8 cellular contexts compared by ENCODE assay signal in genomic region chr2:152134488-152135280, GRCh38. TPM values are rescaled to one million over a fixed set of nuclear protein-coding genes. Genes with fewer than 3 reads are reported as not detected.
DNase-seq lines count a peak whose midpoint lies in the region; ATAC-seq and TF ChIP-seq lines count a peak whose summit lies in the region.

No MANE protein-coding gene starts in this region.

- no peak for TF ChIP-seq EP300 in transverse colon (IDR thresholded peaks at IDR 0.05; ENCODE audit: low read depth)

- intact Hi-C loops in transverse colon (cut with DNase I; ENCODE audit: low total_unique reads) = no loop called here

- peak; percentile 33 for DNase-seq in NCI-H226
- peak; percentile 47 for DNase-seq in fibroblast of the aortic adventitia (ENCODE audit: low read depth)
- DNase-seq in transverse colon = no peak
- DNase-seq in endothelial cell (ENCODE audit: low spot score) = no peak
- no peak for DNase-seq in SJCRH30
- DNase-seq in NCI-H2107 (lab: John Stamatoyannopoulos, UW) = no peak

- ATAC-seq in GM18511 (IDR thresholded peaks at IDR 0.05; ENCODE audit: unreplicated experiment) = peak; percentile 85
- ATAC-seq in GM21737 (IDR thresholded peaks at IDR 0.05; ENCODE audit: unreplicated experiment) = peak; percentile 58

- H3K4me3 ChIP-seq in fibroblast of the aortic adventitia (ENCODE audit: low read depth, low read length) = no peak overlapping the region
- no peak overlapping the region for H3K4me3 ChIP-seq in transverse colon
- H3K4me3 ChIP-seq in SJCRH30 = no peak overlapping the region

- H3K36me3 ChIP-seq in transverse colon (peaks cover 0 to 8% (median 0%) of the 10 kb centered on the region in 4 donors), SJCRH30 (no peaks in the 10 kb centered on the region)

- TF ChIP-seq CTCF in fibroblast of the aortic adventitia (IDR thresholded peaks at IDR 0.05; ENCODE audit: insufficient read depth, low read length) = no peak
- no peak for TF ChIP-seq CTCF in transverse colon (IDR thresholded peaks at IDR 0.05)
- no peak for TF ChIP-seq CTCF in endothelial cell (IDR thresholded peaks at IDR 0.05; ENCODE audit: unreplicated experiment)

- in situ Hi-C loops in transverse colon (cut with MboI; ENCODE audit: low pct_ligation_motif_present in 1 of 4, low pct_unique_long_range_greater_than_20kb in 1 of 4, low sequenced_read_pairs in 3 of 4) = no loop called here

- H3K27me3 ChIP-seq in transverse colon (no peaks in the 10 kb centered on the region), SJCRH30 (no peaks in the 10 kb centered on the region)

- no peaks in the 10 kb centered on the region for H3K9me3 Mint-ChIP-seq in endothelial cell (ENCODE audit: unreplicated experiment)

- H3K27ac Mint-ChIP-seq in endothelial cell (ENCODE audit: unreplicated experiment) = no peak overlapping the region

- H3K36me3 Mint-ChIP-seq in endothelial cell (ENCODE audit: low read depth, unreplicated experiment) = no peaks in the 10 kb centered on the region

- peaks cover 8% of the 10 kb centered on the region for H3K4me1 Mint-ChIP-seq in endothelial cell (ENCODE audit: unreplicated experiment)

- H3K27me3 Mint-ChIP-seq in endothelial cell (ENCODE audit: unreplicated experiment) = no peaks in the 10 kb centered on the region

- WGBS in transverse colon (ENCODE audit: low coverage in 1 of 2), 2 donors = 73 to 75% methylated on average over 4 to 5 of the region's 5 CpGs

- no peak for TF ChIP-seq POLR2A in transverse colon (IDR thresholded peaks at IDR 0.05)

- no peaks in the 10 kb centered on the region for H3K9me3 ChIP-seq in transverse colon
- H3K9me3 ChIP-seq in SJCRH30 (replicated peaks) = no peaks in the 10 kb centered on the region

- H3K27ac ChIP-seq in transverse colon (no peak overlapping the region), SJCRH30 (no peak overlapping the region)

- H3K4me1 ChIP-seq in transverse colon (peaks cover 0 to 8% (median 0%) of the 10 kb centered on the region in 4 donors), SJCRH30 (no peaks in the 10 kb centered on the region)

- H3K4me3 Mint-ChIP-seq in endothelial cell (ENCODE audit: unreplicated experiment) = no peak overlapping the region

RNA-seq across cellular contexts. Expression of gene CACNB4, which starts 35.8 kb away (rescaled TPM):
- total RNA-seq in fibroblast of the aortic adventitia (ENCODE audit: low replicate concordance) = 4.8 and 7.5 TPM in 2 replicates
- total RNA-seq in transverse colon = 1 to 10 TPM in 2 of 4 donors, under 1 TPM in 2; 0.20 to 1.6 (median 0.90) TPM
- 1.5 TPM for total RNA-seq in endothelial cell (ENCODE audit: unreplicated experiment)
- total RNA-seq in SJCRH30 (2014; rRNA removed; shearing (Covaris generic)) = 1.8 and 2.2 TPM in 2 replicates

RNA-seq across cellular contexts. Expression of gene STAM2, which starts 40.9 kb away (rescaled TPM):
- total RNA-seq in fibroblast of the aortic adventitia (ENCODE audit: low replicate concordance) (62.0 and 67.7 TPM in 2 replicates), transverse colon (10 to 100 TPM; 17.1 to 57.2 (median 38.1) TPM), endothelial cell (ENCODE audit: unreplicated experiment) (22.9 TPM)
- total RNA-seq in SJCRH30 (2014; rRNA removed; shearing (Covaris generic)) = 12.5 and 15.9 TPM in 2 replicates

Comparison
In these comparisons a context has a peak if more than half of its experiments do, and no peak if none do; other contexts are left out.
1. DNase-seq: peak in NCI-H226 (single experiment) and fibroblast of the aortic adventitia (single experiment); none in transverse colon (single experiment), endothelial cell (single experiment), SJCRH30 (0 of 2) and NCI-H2107 (single experiment).